In the genomic region with DNA sequence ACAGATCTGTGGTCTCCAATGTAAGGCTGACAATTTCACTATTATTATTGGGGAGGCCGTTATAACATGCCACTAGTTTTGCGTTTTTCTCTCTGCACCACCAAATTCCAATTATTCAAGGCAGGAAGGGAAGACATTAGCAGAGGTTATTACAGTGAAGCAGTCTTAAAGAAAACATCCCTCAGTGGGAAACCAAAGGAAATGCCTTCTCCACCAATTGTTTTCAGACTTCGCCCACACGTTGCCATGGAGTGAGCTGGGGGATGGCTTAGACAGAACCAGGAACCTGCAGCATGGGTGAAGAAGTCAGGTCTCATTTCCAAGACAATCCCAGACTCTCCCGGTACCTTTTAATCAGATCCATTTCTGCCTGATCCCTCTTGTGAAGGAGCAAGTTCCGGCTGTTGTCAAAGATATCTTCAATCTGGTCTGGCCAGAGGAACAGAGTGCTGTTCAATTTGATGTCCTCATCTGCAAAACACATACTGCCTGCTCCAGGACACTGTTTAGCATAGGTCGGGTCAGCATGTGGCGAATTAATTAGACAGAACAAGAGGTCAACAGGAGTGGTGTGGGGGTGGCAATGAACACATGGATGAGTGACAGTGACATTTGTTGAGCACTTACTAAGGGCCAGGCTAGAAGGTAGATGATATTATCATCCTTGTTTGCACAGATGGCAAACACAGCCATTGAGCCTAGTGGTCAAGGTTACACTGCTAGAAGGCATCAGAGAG, we compare ENCODE assay signal across 12 cellular contexts. TPM values are rescaled to one million over a fixed set of nuclear protein-coding genes. Genes with fewer than 3 reads are reported as not detected.
DNase-seq lines count a peak whose midpoint lies in the region; ATAC-seq, FAIRE-seq and TF ChIP-seq lines count a peak whose summit lies in the region.
"Had no signal": no experiment of that assay in that cellular context is flagged by ENCODE, and none has a peak within 500 bp of the region (broad histone marks: within the 10 kb centered on the region; RNA-seq: fewer than 3 reads in every experiment).

No MANE protein-coding gene starts in this region.

- no peak for FAIRE-seq in D721Med (lab: Jason Lieb, UNC)
- FAIRE-seq: A549 had no signal

- TF ChIP-seq CTCF in fibroblast of the aortic adventitia (IDR thresholded peaks at IDR 0.05; ENCODE audit: insufficient read depth, low read length) (no peak), D721Med (IDR thresholded peaks at IDR 0.05; ENCODE audit: insufficient read depth, missing control alignments) (no peak)

- no peak for ATAC-seq in HG03432 (IDR thresholded peaks at IDR 0.05; ENCODE audit: unreplicated experiment)
- ATAC-seq: A549 had no signal

- DNase-seq in NCI-H524 (lab: John Stamatoyannopoulos, UW) (peak; percentile 9 to 32), NCI-H524 treated with DMSO at 0.1 percent for 48 hours (lab: John Stamatoyannopoulos, UW) (no peak), SHP77 treated with DMSO at 0.1 percent for 48 hours (lab: John Stamatoyannopoulos, UW) (peak; percentile 53), fibroblast of the aortic adventitia (ENCODE audit: low read depth) (peak; percentile 44), skeletal muscle cell (ENCODE audit: low read depth) (peak; percentile 19), D721Med (ENCODE audit: insufficient read length, low spot score) (no peak), D341Med (ENCODE audit: low spot score) (no peak)
- DNase-seq: activated T-cell treated with anti-CD3 and anti-CD28 coated beads for 4 hours, WERI-Rb-1 had no signal

- H3K4me3 ChIP-seq in fibroblast of the aortic adventitia (ENCODE audit: low read depth, low read length) = no peak overlapping the region
- no peak overlapping the region for H3K4me3 ChIP-seq in skeletal muscle cell (ENCODE audit: low read depth, low read length)
- H3K4me3 ChIP-seq: A549, tibial nerve had no signal

RNA-seq across cellular contexts. Expression of a gene that starts 46.4 kb away (rescaled TPM):
- total RNA-seq in fibroblast of the aortic adventitia (ENCODE audit: low replicate concordance) = not detected in 2 replicates
- total RNA-seq: tibial nerve had no signal

RNA-seq across cellular contexts. Expression of a gene that starts 54.2 kb away (rescaled TPM):
- 73.6 and 83.0 TPM in 2 replicates for total RNA-seq in fibroblast of the aortic adventitia (ENCODE audit: low replicate concordance)

Comparison
In these comparisons a context has a peak if more than half of its experiments do, and no peak if none do; other contexts are left out.
1. DNase-seq: peak in NCI-H524 (2 of 2), SHP77 treated with DMSO at 0.1 percent for 48 hours (single experiment), fibroblast of the aortic adventitia (single experiment) and skeletal muscle cell (single experiment); none in NCI-H524 treated with DMSO at 0.1 percent for 48 hours (single experiment), D721Med (single experiment) and D341Med (single experiment).